10 cellular contexts compared by ENCODE assay signal in the genomic region with DNA sequence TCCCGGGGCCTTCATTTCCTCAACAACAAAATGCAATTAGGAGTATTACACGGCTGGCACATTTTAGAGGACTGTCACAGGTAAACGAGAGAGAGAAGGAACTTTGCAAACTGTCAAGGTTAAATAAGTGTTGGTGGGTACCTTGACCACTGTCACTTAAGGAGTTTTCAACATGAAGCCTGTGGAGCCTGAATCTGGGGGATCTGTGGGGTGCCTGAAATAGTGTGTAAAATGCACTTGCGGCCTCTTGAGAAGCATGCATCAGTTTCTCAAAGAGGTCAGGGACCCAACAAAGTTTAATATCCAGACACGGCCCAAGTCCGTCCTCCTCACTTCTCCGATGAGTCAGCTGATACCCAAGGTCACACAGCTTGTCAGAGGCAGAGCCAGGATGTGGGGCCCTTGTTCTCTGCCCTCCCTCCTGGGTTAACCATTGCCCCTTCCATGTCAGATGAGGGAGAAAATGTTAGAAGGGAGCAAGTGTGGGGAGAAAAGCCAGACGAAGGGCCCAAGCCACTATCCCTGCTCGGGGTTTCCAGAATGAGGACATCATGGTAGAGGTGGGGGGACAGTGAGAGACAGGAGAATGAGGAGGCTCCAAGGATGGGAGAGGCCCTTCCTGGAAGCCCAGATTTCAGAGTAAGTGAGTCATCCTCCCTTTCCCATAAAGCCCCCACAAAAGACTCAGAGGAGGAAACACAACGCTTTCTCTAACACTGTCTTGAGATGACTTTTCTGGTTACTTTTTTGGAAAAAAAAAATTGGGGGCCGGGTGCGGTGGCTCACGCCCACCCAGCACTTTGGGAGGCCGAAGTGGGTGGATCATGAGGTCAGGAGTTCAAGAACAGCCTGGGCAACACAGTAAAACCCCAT. TPM values are rescaled to one million over a fixed set of nuclear protein-coding genes. Genes with fewer than 3 reads are reported as not detected.
A peak's percentile ranks its signal among the peaks of the same experiment; 100 is the strongest.
DNase-seq lines count a peak whose midpoint lies in the region; ATAC-seq and TF ChIP-seq lines count a peak whose summit lies in the region.
"Had no signal": no experiment of that assay in that cellular context is flagged by ENCODE, and none has a peak within 500 bp of the region (broad histone marks: within the 10 kb centered on the region; RNA-seq: fewer than 3 reads in every experiment).

No MANE protein-coding gene starts in this region.

- DNase-seq in HT1080 (ENCODE audit: low read depth) (peak; percentile 86), MCF 10A (ENCODE audit: unreplicated experiment) (peak; percentile 81), nephron progenitor cell (no peak), HPDE6-E6E7 (ENCODE audit: extremely low spot score) (no peak), amniotic stem cell (lab: John Stamatoyannopoulos, UW) (no peak)
- no peak for DNase-seq in effector CD4-positive, alpha-beta T cell

- intact Hi-C loops in MCF 10A (cut with micrococcal nuclease), result no loop called here

- peaks cover 10% of the 10 kb centered on the region for H3K36me3 Mint-ChIP-seq in MCF 10A (ENCODE audit: insufficient read depth, unreplicated experiment)
- peaks cover 6% of the 10 kb centered on the region for H3K36me3 Mint-ChIP-seq in nephron progenitor cell (ENCODE audit: low read depth)

- TF ChIP-seq CTCF in 22Rv1 (IDR thresholded peaks at IDR 0.05), result no peak
- no peak for TF ChIP-seq CTCF in MCF 10A (IDR thresholded peaks at IDR 0.05; ENCODE audit: unreplicated experiment)
- no peak for TF ChIP-seq CTCF in nephron progenitor cell (IDR thresholded peaks at IDR 0.05)

- ATAC-seq in GM18868 (IDR thresholded peaks at IDR 0.05; ENCODE audit: unreplicated experiment), result no peak
- ATAC-seq: Panc1 had no signal

- H3K4me3 Mint-ChIP-seq in MCF 10A (ENCODE audit: unreplicated experiment) (peak overlapping the region; percentile 15), nephron progenitor cell (no peak overlapping the region)

- H3K27ac ChIP-seq in 22Rv1, result peak overlapping the region; percentile 43
- H3K27ac ChIP-seq: HL-60 had no signal

- H3K27ac Mint-ChIP-seq in MCF 10A (ENCODE audit: low read depth, unreplicated experiment) (peak overlapping the region; percentile 46), nephron progenitor cell (peak overlapping the region; percentile 84)

- POLR2A ChIA-PET in MCF 10A (lab: Yijun Ruan, JAX), result interaction anchor here (0.6 to 4.9 kb wide), 14 partner anchors 12 to 779 kb away, joined by 3 to 60 read pairs (median 4); a partner anchor contains a TSS

- CTCF ChIA-PET in MCF 10A (lab: Yijun Ruan, JAX), result interaction anchor here (0.8 to 1.2 kb wide), 2 partner anchors 39 to 42 kb away, joined by 4 to 5 read pairs; a partner anchor contains a TSS

- H3K4me1 Mint-ChIP-seq in MCF 10A (ENCODE audit: insufficient read depth, unreplicated experiment) (peaks cover 30% of the 10 kb centered on the region), nephron progenitor cell (peaks cover 61% of the 10 kb centered on the region)

- H3K27me3 Mint-ChIP-seq in MCF 10A (ENCODE audit: insufficient read depth, unreplicated experiment) (no peaks in the 10 kb centered on the region), nephron progenitor cell (ENCODE audit: low read depth, poor library complexity) (peaks cover 22% of the 10 kb centered on the region)

- BruUV-seq in MCF 10A (replicated peaks; lab: Mats Ljungman, UMichigan), result no TSS peak

- no peaks in the 10 kb centered on the region for H3K9me3 Mint-ChIP-seq in MCF 10A (ENCODE audit: unreplicated experiment)
- no peaks in the 10 kb centered on the region for H3K9me3 Mint-ChIP-seq in nephron progenitor cell

RNA-seq across cellular contexts. Expression of a gene that starts 42.2 kb away (rescaled TPM):
- total RNA-seq in HT1080 (2014; rRNA removed; shearing (Covaris generic)), result not detected in 2 replicates
- polyA plus RNA-seq in HT1080 (2015; cell fraction: cytosol; rRNA removed), result not detected in 2 replicates
- not detected in 2 replicates for polyA plus RNA-seq in HT1080 (2015; cell fraction: nucleus; rRNA removed)
- 19.5 and 31.9 TPM in 2 replicates for total RNA-seq in MCF 10A (2022)

RNA-seq across cellular contexts. Expression of a gene that starts 49.9 kb away (rescaled TPM):
- total RNA-seq in HT1080 (2014; rRNA removed; shearing (Covaris generic)), result 18.4 and 21.1 TPM in 2 replicates
- polyA plus RNA-seq in HT1080 (2015; cell fraction: cytosol; rRNA removed), result 14.9 and 19.7 TPM in 2 replicates
- polyA plus RNA-seq in HT1080 (2015; cell fraction: nucleus; rRNA removed), result 21.7 and 21.8 TPM in 2 replicates
- 23.8 and 25.8 TPM in 2 replicates for total RNA-seq in MCF 10A (2022)

Comparison
In these comparisons a context has a peak if more than half of its experiments do, and no peak if none do; other contexts are left out.
1. DNase-seq: peak in HT1080 (single experiment) and MCF 10A (single experiment); none in nephron progenitor cell (single experiment), effector CD4-positive, alpha-beta T cell (single experiment), HPDE6-E6E7 (single experiment) and amniotic stem cell (single experiment).
2. RNA of a gene that starts 42.2 kb away (total RNA-seq): 19.5 to 31.9 TPM in MCF 10A; not detected in HT1080; every median in the first group is over 10 times any median in the second.